12 cellular contexts compared by ENCODE assay signal in genomic region chr14:68522510-68523325, GRCh38.
A peak's percentile ranks its signal among the peaks of the same experiment; 100 is the strongest.
DNase-seq lines count a peak whose midpoint lies in the region; ATAC-seq and TF ChIP-seq lines count a peak whose summit lies in the region.
"Had no signal": no experiment of that assay in that cellular context is flagged by ENCODE, and none has a peak within 500 bp of the region (broad histone marks: within the 10 kb centered on the region; RNA-seq: fewer than 3 reads in every experiment).

No MANE protein-coding gene starts in this region.

- no peak overlapping the region for H3K4me3 Mint-ChIP-seq in Calu3 (ENCODE audit: low read depth, unreplicated experiment)
- no peak overlapping the region for H3K4me3 Mint-ChIP-seq in stimulated activated effector memory CD8-positive, alpha-beta T cell treated with anti-CD3 and anti-CD28 coated beads, Interleukin-12 subunit alpha, Interleukin-12 subunit beta, amount 100 ng/mL, for 72 hours

- peaks cover 25 to 63% of the 10 kb centered on the region in 2 donors for H3K4me1 ChIP-seq in ascending aorta

- no TSS peak for BruUV-seq in Calu3 (replicated peaks; lab: Mats Ljungman, UMichigan)

- no peaks in the 10 kb centered on the region for H3K27me3 ChIP-seq in ascending aorta

- H3K9me3 ChIP-seq in ascending aorta: no peaks in the 10 kb centered on the region

- H3K4me3 ChIP-seq in ascending aorta: no peak overlapping the region

- H3K9me3 Mint-ChIP-seq in Calu3 (ENCODE audit: low read depth, unreplicated experiment): no peaks in the 10 kb centered on the region
- H3K9me3 Mint-ChIP-seq in stimulated activated effector memory CD8-positive, alpha-beta T cell treated with anti-CD3 and anti-CD28 coated beads, Interleukin-12 subunit alpha, Interleukin-12 subunit beta, amount 100 ng/mL, for 72 hours: no peaks in the 10 kb centered on the region

- CTCF ChIA-PET in Calu3 (lab: Charles Lee): interaction anchor here (1.3 kb wide), 1 partner anchor 56 kb away, joined by 3 read pairs; no protein-coding TSS in a partner anchor

- intact Hi-C loops in Calu3 (cut with micrococcal nuclease; ENCODE audit: unreplicated experiment) (loop anchor here (5.0 to 10.0 kb wide), 5 partner anchors 55 to 215 kb away; no protein-coding TSS in a partner anchor), ascending aorta (cut with DNase I) (loop anchor here (2.0 to 5.0 kb wide), 3 partner anchors 264 to 580 kb away; no protein-coding TSS in a partner anchor), sciatic nerve (cut with DNase I) (loop anchor here (10.0 kb wide), 1 partner anchor 118 kb away; no protein-coding TSS in a partner anchor)

- peaks cover 61% of the 10 kb centered on the region for H3K4me1 Mint-ChIP-seq in Calu3 (ENCODE audit: low read depth, unreplicated experiment)
- no peaks in the 10 kb centered on the region for H3K4me1 Mint-ChIP-seq in stimulated activated effector memory CD8-positive, alpha-beta T cell treated with anti-CD3 and anti-CD28 coated beads, Interleukin-12 subunit alpha, Interleukin-12 subunit beta, amount 100 ng/mL, for 72 hours

- no peaks in the 10 kb centered on the region for H3K27me3 Mint-ChIP-seq in Calu3 (ENCODE audit: unreplicated experiment)

- DNase-seq in Calu3 (no peak), ascending aorta (ENCODE audit: low spot score in 2 of 2) (no peak), hepatic stellate cell (ENCODE audit: low spot score) (peak; percentile 33), sciatic nerve (ENCODE audit: low spot score) (no peak), putamen (ENCODE audit: low spot score) (no peak), erythroblast (lab: John Stamatoyannopoulos, UW) (no peak)
- DNase-seq in stimulated activated effector memory CD8-positive, alpha-beta T cell treated with anti-CD3 and anti-CD28 coated beads, Interleukin-12 subunit alpha, Interleukin-12 subunit beta, amount 100 ng/mL, for 72 hours (ENCODE audit: low spot score in 2 of 2): no peak
- DNase-seq: effector memory CD4-positive, alpha-beta T cell; KG1; RPMI8226; stimulated activated naive CD4-positive, alpha-beta T cell treated with Interleukin-2 at 50 U/mL for 16 hours had no signal

- TF ChIP-seq CTCF in Calu3 (IDR thresholded peaks at IDR 0.05; ENCODE audit: unreplicated experiment) (no peak), ascending aorta (IDR thresholded peaks at IDR 0.05) (no peak)

- peak overlapping the region; percentile 86 for H3K27ac Mint-ChIP-seq in Calu3 (ENCODE audit: unreplicated experiment)
- no peak overlapping the region for H3K27ac Mint-ChIP-seq in stimulated activated effector memory CD8-positive, alpha-beta T cell treated with anti-CD3 and anti-CD28 coated beads, Interleukin-12 subunit alpha, Interleukin-12 subunit beta, amount 100 ng/mL, for 72 hours

- TF ChIP-seq POLR2A in erythroblast (IDR thresholded peaks at IDR 0.05; ENCODE audit: low read length): no peak

- peaks cover 14% of the 10 kb centered on the region for H3K36me3 Mint-ChIP-seq in Calu3 (ENCODE audit: insufficient read depth, unreplicated experiment)
- H3K36me3 Mint-ChIP-seq in stimulated activated effector memory CD8-positive, alpha-beta T cell treated with anti-CD3 and anti-CD28 coated beads, Interleukin-12 subunit alpha, Interleukin-12 subunit beta, amount 100 ng/mL, for 72 hours: no peaks in the 10 kb centered on the region

- peak; percentile 60 for ATAC-seq in sciatic nerve
- ATAC-seq in HG03280 (IDR thresholded peaks at IDR 0.05; ENCODE audit: unreplicated experiment): no peak
- ATAC-seq in stimulated activated effector memory CD8-positive, alpha-beta T cell treated with anti-CD3 and anti-CD28 coated beads, Interleukin-12 subunit alpha, Interleukin-12 subunit beta, amount 100 ng/mL, for 72 hours: no peak

- no peaks in the 10 kb centered on the region for H3K36me3 ChIP-seq in ascending aorta

- peak overlapping the region; percentile 77 to 78 for H3K27ac ChIP-seq in ascending aorta
